Comparison of ENCODE assay signal across 17 cellular contexts in the genomic region with DNA sequence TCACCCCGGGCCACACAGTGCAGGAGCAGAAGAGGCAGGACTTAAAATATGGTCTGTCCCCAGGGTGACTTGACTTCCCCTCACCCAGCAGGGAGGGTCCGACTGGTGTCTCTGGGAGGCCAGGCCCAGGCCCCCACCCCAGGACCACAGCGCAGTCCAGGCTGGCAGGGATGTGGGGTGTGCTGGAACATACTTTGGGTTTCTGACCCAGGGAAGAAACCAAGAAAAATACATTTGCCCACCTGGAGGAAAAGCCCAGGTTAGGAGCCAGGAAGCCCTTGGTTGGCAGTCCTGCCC. TPM values are rescaled to one million over a fixed set of nuclear protein-coding genes. Genes with fewer than 3 reads are reported as not detected.
"Had no signal": no experiment of that assay in that cellular context is flagged by ENCODE, and none has a peak within 500 bp of the region (broad histone marks: within the 10 kb centered on the region; RNA-seq: fewer than 3 reads in every experiment).

No MANE protein-coding gene starts in this region.

- H3K27me3 Mint-ChIP-seq: brain; naive thymus-derived CD8-positive, alpha-beta T cell had no signal

- FAIRE-seq: frontal cortex had no signal

- H3K4me3 Mint-ChIP-seq: brain had no signal

- H3K36me3 Mint-ChIP-seq: brain; naive thymus-derived CD8-positive, alpha-beta T cell had no signal

- H3K27me3 ChIP-seq: colonic mucosa, heart right ventricle had no signal

- H3K27ac ChIP-seq: colonic mucosa, heart right ventricle, tibial artery had no signal

- ATAC-seq: heart right ventricle; naive thymus-derived CD8-positive, alpha-beta T cell; SK-N-SH treated with all-trans-retinoic acid at 6 μM for 48 hours; stimulated activated naive CD8-positive, alpha-beta T cell treated with anti-CD3 and anti-CD28 coated beads, Interleukin-15, Interleukin-2, amounts not matched to agents 100 U/mL and 50 U/mL, for 24 hours had no signal

- DNase-seq: central memory CD4-positive, alpha-beta T cell; colonic mucosa; heart right ventricle; stimulated activated CD8-positive, alpha-beta memory T cell treated with anti-CD3 and anti-CD28 coated beads, Interleukin-4, amount 100 ng/mL, for 48 hours; stimulated activated naive CD8-positive, alpha-beta T cell treated with anti-CD3 and anti-CD28 coated beads, Interleukin-15, Interleukin-2, amounts not matched to agents 100 U/mL and 50 U/mL, for 24 hours; substantia nigra; T1000; tibial artery had no signal

- H3K36me3 ChIP-seq: colonic mucosa, tibial artery had no signal

- H3K9me3 ChIP-seq: colonic mucosa, heart right ventricle, tibial artery had no signal

- H3K4me3 ChIP-seq: colonic mucosa, heart right ventricle, tibial artery had no signal

- H3K9me3 Mint-ChIP-seq: immature natural killer cell; naive thymus-derived CD8-positive, alpha-beta T cell had no signal

RNA-seq across cellular contexts. Expression of gene SSTR3, which starts 29.4 kb away (rescaled TPM):
- total RNA-seq: heart right ventricle, lower leg skin, mesenteric fat pad, osteocyte, pulmonary artery endothelial cell had no signal
- polyA plus RNA-seq: heart right ventricle, immature natural killer cell had no signal

RNA-seq across cellular contexts. Expression of gene IL2RB, which starts 33.2 kb away (rescaled TPM):
- total RNA-seq: frontal cortex, osteocyte had no signal
